ENCODE assay signal across 18 cellular contexts in the genomic region with DNA sequence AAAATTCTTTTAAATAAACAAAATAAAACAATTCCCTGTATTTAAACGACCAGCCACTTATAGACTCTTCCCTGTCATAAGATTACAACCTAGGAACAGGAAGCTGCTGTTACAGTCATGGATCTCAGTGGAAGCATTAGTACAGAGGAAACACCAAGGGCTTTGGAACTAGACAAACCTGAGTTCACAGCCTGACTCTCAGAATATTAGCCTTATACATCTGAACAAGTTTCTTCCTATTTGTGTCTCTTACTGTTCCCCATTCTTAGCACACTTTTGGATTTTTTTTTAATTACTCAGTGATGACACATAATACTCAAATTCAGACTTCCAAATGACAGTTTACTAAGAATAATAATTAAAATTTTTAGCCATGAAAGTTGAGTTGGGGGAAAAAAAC.
"Had no signal": no experiment of that assay in that cellular context is flagged by ENCODE, and none has a peak within 500 bp of the region (broad histone marks: within the 10 kb centered on the region; RNA-seq: fewer than 3 reads in every experiment).

No MANE protein-coding gene starts in this region.

- H2AFZ ChIP-seq: parathyroid adenoma had no signal

- H3K79me2 ChIP-seq: parathyroid adenoma had no signal

- H3K27me3 ChIP-seq: colonic mucosa, tibial artery had no signal

- H3K9me3 ChIP-seq: colonic mucosa, tibial artery had no signal

- H3K27me3 Mint-ChIP-seq: activated naive CD4-positive, alpha-beta T cell treated with anti-CD3 and anti-CD28 coated beads, Interleukin-2, amount 10 ng/mL, durations not matched to agents 7 days and 5 days; memory B cell; naive thymus-derived CD4-positive, alpha-beta T cell; stimulated activated memory B cell treated with anti-CD40 and anti-IgM and Interleukin-4, amounts not matched to agents 10 μg/mL and 1 μg/mL and 100 μg/mL, for 72 hours had no signal

- ATAC-seq: activated CD4-positive, CD25-positive, alpha-beta regulatory T cell treated with anti-CD3 and anti-CD28 coated beads, Interleukin-2, amount 50 U/mL, for 24 hours; mucosa of descending colon; naive thymus-derived CD4-positive, alpha-beta T cell; stimulated activated memory B cell treated with anti-CD40 and anti-IgM and Interleukin-4, amounts not matched to agents 10 μg/mL and 1 μg/mL and 100 μg/mL, for 72 hours had no signal

- DNase-seq: activated CD4-positive, alpha-beta T cell treated with anti-CD3 and anti-CD28 coated beads, Interleukin-2, amount 50 U/mL, for 1 hour; activated naive CD4-positive, alpha-beta T cell treated with anti-CD3 and anti-CD28 coated beads, Interleukin-2, amount 10 ng/mL, durations not matched to agents 7 days and 5 days; colonic mucosa; effector CD8-positive, alpha-beta T cell; islet precursor cell; left ventricle myocardium inferior; mucosa of descending colon; naive thymus-derived CD4-positive, alpha-beta T cell; retina; stimulated activated CD4-positive, alpha-beta T cell treated with anti-CD3 and anti-CD28 coated beads, Interleukin-2, amount 100 ng/mL, for 48 hours; T-helper 1 cell; T1000; tibial artery had no signal

- H3K4me1 ChIP-seq: colonic mucosa, left ventricle myocardium inferior, parathyroid adenoma, tibial artery had no signal

- H3K4me1 Mint-ChIP-seq: activated naive CD4-positive, alpha-beta T cell treated with anti-CD3 and anti-CD28 coated beads, Interleukin-2, amount 10 ng/mL, durations not matched to agents 7 days and 5 days; memory B cell had no signal

- H3K27ac Mint-ChIP-seq: activated naive CD4-positive, alpha-beta T cell treated with anti-CD3 and anti-CD28 coated beads, Interleukin-2, amount 10 ng/mL, durations not matched to agents 7 days and 5 days; stimulated activated memory B cell treated with anti-CD40 and anti-IgM and Interleukin-4, amounts not matched to agents 10 μg/mL and 1 μg/mL and 100 μg/mL, for 72 hours had no signal

- FAIRE-seq: urothelium cell line had no signal

- H3K36me3 ChIP-seq: colonic mucosa had no signal

- H3K9ac ChIP-seq: parathyroid adenoma had no signal

- H3K4me3 ChIP-seq: colonic mucosa, left ventricle myocardium inferior, mucosa of descending colon, tibial artery had no signal

- H3K4me3 Mint-ChIP-seq: activated naive CD4-positive, alpha-beta T cell treated with anti-CD3 and anti-CD28 coated beads, Interleukin-2, amount 10 ng/mL, durations not matched to agents 7 days and 5 days; memory B cell; naive thymus-derived CD4-positive, alpha-beta T cell; stimulated activated memory B cell treated with anti-CD40 and anti-IgM and Interleukin-4, amounts not matched to agents 10 μg/mL and 1 μg/mL and 100 μg/mL, for 72 hours had no signal

- H3K27ac ChIP-seq: colonic mucosa, left ventricle myocardium inferior, parathyroid adenoma, tibial artery had no signal
